ENCODE assay signal across 8 cellular contexts in genomic region chr1:203273206-203273868, GRCh38. TPM values are rescaled to one million over a fixed set of nuclear protein-coding genes. Genes with fewer than 3 reads are reported as not detected.
A peak's percentile ranks its signal among the peaks of the same experiment; 100 is the strongest.
DNase-seq lines count a peak whose midpoint lies in the region; ATAC-seq and TF ChIP-seq lines count a peak whose summit lies in the region.

No MANE protein-coding gene starts in this region.

- no peak overlapping the region for H3K4me3 ChIP-seq in BJ (ENCODE audit: low read depth, low read length)
- peak overlapping the region in 58 of 59 donors; percentile 5 to 61 (median 41) for H3K4me3 ChIP-seq in dorsolateral prefrontal cortex
- peak overlapping the region; percentile 47 for H3K4me3 ChIP-seq in lower lobe of right lung

- peak overlapping the region; percentile 72 for H3K27ac Mint-ChIP-seq in activated CD4-positive, alpha-beta memory T cell treated with anti-CD3 and anti-CD28 coated beads for 36 hours

- POLR2A ChIA-PET in BJ (lab: Charles Lee): interaction anchor here (0.6 kb wide), 1 partner anchor 32 kb away, joined by 17 read pairs; no protein-coding TSS in a partner anchor
- POLR2A ChIA-PET in activated CD4-positive, alpha-beta memory T cell treated with anti-CD3 and anti-CD28 coated beads for 36 hours (lab: Charles Lee): interaction anchor here (0.7 to 3.9 kb wide), 8 partner anchors 15 to 214 kb away, joined by 3 to 51 read pairs (median 4); partner anchors contain the start of gene BTG2

- no peaks in the 10 kb centered on the region for H3K27me3 Mint-ChIP-seq in activated CD4-positive, alpha-beta memory T cell treated with anti-CD3 and anti-CD28 coated beads for 36 hours

- TF ChIP-seq CTCF in BJ (IDR thresholded peaks at IDR 0.05; ENCODE audit: insufficient read depth, low read depth, low read length) (peak; percentile 98), dorsolateral prefrontal cortex (IDR thresholded peaks at IDR 0.05 in 54 of 56, conservative IDR thresholded peaks at IDR 0.05 in 2 of 56; ENCODE audit: low read depth in 1 of 56, partially characterized antibody in 56 of 56) (peak; percentile 95 to 100 (median 99)), lower lobe of right lung (IDR thresholded peaks at IDR 0.05) (peak; percentile 97)

- DNase-seq in BJ (ENCODE audit: low read depth) (no peak), NCI-H526 (lab: John Stamatoyannopoulos, UW) (peak; percentile 43 to 83), dorsolateral prefrontal cortex (peak; percentile 84 to 93 (median 90)), lower lobe of right lung (peak; percentile 92)
- peak; percentile 95 for DNase-seq in activated CD4-positive, alpha-beta memory T cell treated with anti-CD3 and anti-CD28 coated beads for 36 hours
- DNase-seq in stimulated activated CD4-positive, alpha-beta T cell treated with anti-CD3 and anti-CD28 coated beads, TNF-alpha, amount 100 ng/mL, for 4 hours (ENCODE audit: low read depth in 3 of 3): peak; percentile 84 to 90 (median 86)

- H3K9me3 Mint-ChIP-seq in activated CD4-positive, alpha-beta memory T cell treated with anti-CD3 and anti-CD28 coated beads for 36 hours: no peaks in the 10 kb centered on the region

- H3K4me1 ChIP-seq in lower lobe of right lung: peaks cover 73% of the 10 kb centered on the region

- peak overlapping the region; percentile 63 for H3K4me3 Mint-ChIP-seq in activated CD4-positive, alpha-beta memory T cell treated with anti-CD3 and anti-CD28 coated beads for 36 hours

- no peaks in the 10 kb centered on the region for H3K36me3 Mint-ChIP-seq in activated CD4-positive, alpha-beta memory T cell treated with anti-CD3 and anti-CD28 coated beads for 36 hours

- no peaks in the 10 kb centered on the region for H3K27me3 ChIP-seq in BJ (ENCODE audit: control insufficient read depth, insufficient read depth, low read length)
- H3K27me3 ChIP-seq in dorsolateral prefrontal cortex: no peaks in the 10 kb centered on the region
- no peaks in the 10 kb centered on the region for H3K27me3 ChIP-seq in lower lobe of right lung (ENCODE audit: low read depth)

- H3K4me1 Mint-ChIP-seq in activated CD4-positive, alpha-beta memory T cell treated with anti-CD3 and anti-CD28 coated beads for 36 hours (ENCODE audit: low read depth): peaks cover 64% of the 10 kb centered on the region

- CTCF ChIA-PET in BJ (lab: Yijun Ruan, JAX): interaction anchor here (0.7 to 20.3 kb wide), 27 partner anchors 7 to 428 kb away, joined by 3 to 484 read pairs (median 4); partner anchors contain the start of gene FMOD
- CTCF ChIA-PET in activated CD4-positive, alpha-beta memory T cell treated with anti-CD3 and anti-CD28 coated beads for 36 hours (lab: Charles Lee): interaction anchor here (0.7 to 13.5 kb wide), 11 partner anchors 13 to 527 kb away, joined by 3 to 847 read pairs (median 7); no protein-coding TSS in a partner anchor

- intact Hi-C loops in activated CD4-positive, alpha-beta memory T cell treated with anti-CD3 and anti-CD28 coated beads for 36 hours (cut with micrococcal nuclease): loop anchor here (1.0 kb wide), 4 partner anchors 14 to 65 kb away; partner anchors contain the start of gene BTG2
- intact Hi-C loops in dorsolateral prefrontal cortex (cut with DNase I) (loop anchor here (1.0 to 5.0 kb wide), 8 partner anchors 17 to 213 kb away; partner anchors contain the start of gene BTG2 (in 1 of the 2)), lower lobe of right lung (cut with DNase I) (loop anchor here (5.0 kb wide), 1 partner anchor 64 kb away; no protein-coding TSS in a partner anchor)

- ATAC-seq in GM19328 (IDR thresholded peaks at IDR 0.05; ENCODE audit: unreplicated experiment) (peak; percentile 39), HG03520 (IDR thresholded peaks at IDR 0.05; ENCODE audit: unreplicated experiment) (peak; percentile 55), lower lobe of right lung (peak; percentile 86 to 88)

- peak overlapping the region; percentile 71 to 99 (median 98) for H3K27ac ChIP-seq in dorsolateral prefrontal cortex
- peak overlapping the region; percentile 72 for H3K27ac ChIP-seq in lower lobe of right lung

- H3K36me3 ChIP-seq in BJ (ENCODE audit: control insufficient read depth, insufficient read depth, low read length): no peaks in the 10 kb centered on the region
- no peaks in the 10 kb centered on the region for H3K36me3 ChIP-seq in lower lobe of right lung

- H3K9me3 ChIP-seq in lower lobe of right lung: no peaks in the 10 kb centered on the region

RNA-seq across cellular contexts. Expression of gene BTG2, which starts 32.0 kb away (rescaled TPM):
- polyA plus RNA-seq in BJ (2011; rRNA removed): 22.8 and 23.7 TPM in 2 replicates
- 9.9 and 17.3 TPM in 2 replicates for polyA minus RNA-seq in BJ (2011; rRNA and poly(A)+ RNA removed)
- total RNA-seq in activated CD4-positive, alpha-beta memory T cell treated with anti-CD3 and anti-CD28 coated beads for 36 hours: 100 to 1,000 TPM; 150 TPM
- total RNA-seq in dorsolateral prefrontal cortex: 100 to 1,000 TPM in 3 of 120 experiments, 10 to 100 TPM in 117; 21.2 to 122 (median 33.4) TPM
- 96.7 TPM for total RNA-seq in lower lobe of right lung

RNA-seq across cellular contexts. Expression of gene CHIT1, which starts 43.9 kb away (rescaled TPM):
- polyA plus RNA-seq in BJ (2011; rRNA removed): not detected in 2 replicates
- polyA minus RNA-seq in BJ (2011; rRNA and poly(A)+ RNA removed): not detected in 2 replicates
- total RNA-seq in activated CD4-positive, alpha-beta memory T cell treated with anti-CD3 and anti-CD28 coated beads for 36 hours: under 1 TPM; 0.19 to 0.53 TPM
- total RNA-seq in dorsolateral prefrontal cortex: 1 to 10 TPM in 92 of 120 experiments, under 1 TPM in 24, not detected in 4; 0.17 to 6.8 (median 1.6) TPM
- 225 TPM for total RNA-seq in lower lobe of right lung

Comparison
In these comparisons a context has a peak if more than half of its experiments do, and no peak if none do; other contexts are left out.
1. RNA of gene CHIT1, which starts 43.9 kb away (total RNA-seq): 225 TPM in lower lobe of right lung (single experiment); 0.17 to 6.8 TPM in dorsolateral prefrontal cortex and 0.19 to 0.53 TPM in activated CD4-positive, alpha-beta memory T cell treated with anti-CD3 and anti-CD28 coated beads for 36 hours; every median in the first group is over 10 times any median in the second.
2. Peak in every context shown above with its lines, with median percentiles within 50 percentile points of each other: CTCF ChIP-seq and ATAC-seq.